18 cellular contexts compared by ENCODE assay signal in the genomic region with DNA sequence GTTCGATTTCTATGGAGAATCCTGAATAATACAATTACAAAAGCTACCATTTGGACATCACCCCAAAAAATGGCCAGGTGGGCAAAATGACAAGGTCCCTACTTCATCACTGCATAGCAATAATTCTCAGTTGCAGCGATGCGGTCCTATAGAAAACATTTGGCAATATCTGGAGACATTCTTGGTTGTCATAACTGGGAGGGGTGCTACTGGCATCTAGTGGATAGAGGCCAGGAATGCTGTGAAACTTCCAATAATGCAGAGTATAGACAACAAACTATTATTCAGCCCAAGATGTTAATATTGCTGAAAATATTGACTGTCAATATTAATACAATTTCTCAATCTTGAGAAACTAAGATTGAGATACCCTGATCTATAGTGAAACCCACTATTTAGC.
"Had no signal": no experiment of that assay in that cellular context is flagged by ENCODE, and none has a peak within 500 bp of the region (broad histone marks: within the 10 kb centered on the region; RNA-seq: fewer than 3 reads in every experiment).

No MANE protein-coding gene starts in this region.

- H3K4me1 Mint-ChIP-seq: activated CD4-positive, alpha-beta memory T cell treated with anti-CD3 and anti-CD28 coated beads, Interleukin-2, amount 10 ng/mL, durations not matched to agents 7 days and 5 days; activated CD4-positive, alpha-beta T cell treated with anti-CD3 and anti-CD28 coated beads for 36 hours; activated naive CD8-positive, alpha-beta T cell treated with anti-CD3 and anti-CD28 coated beads, Interleukin-2, amount 10 ng/mL, durations not matched to agents 7 days and 5 days; naive B cell had no signal

- H3K27me3 Mint-ChIP-seq: activated CD4-positive, alpha-beta memory T cell treated with anti-CD3 and anti-CD28 coated beads, Interleukin-2, amount 10 ng/mL, durations not matched to agents 7 days and 5 days; activated CD4-positive, alpha-beta T cell treated with anti-CD3 and anti-CD28 coated beads for 36 hours; naive B cell; stimulated activated naive B cell treated with anti-CD40 and anti-IgM and Interleukin-4, amounts not matched to agents 10 μg/mL and 1 μg/mL and 100 μg/mL, for 72 hours had no signal

- H3K9me3 ChIP-seq: esophagus squamous epithelium, neutrophil, upper lobe of left lung had no signal

- ATAC-seq: activated CD4-positive, alpha-beta T cell treated with anti-CD3 and anti-CD28 coated beads for 36 hours; left cardiac atrium; right cardiac atrium; stimulated activated naive B cell treated with anti-CD40 and anti-IgM and Interleukin-4, amounts not matched to agents 10 μg/mL and 1 μg/mL and 100 μg/mL, for 72 hours had no signal

- DNase-seq: activated CD4-positive, alpha-beta memory T cell treated with anti-CD3 and anti-CD28 coated beads, Interleukin-2, amount 10 ng/mL, durations not matched to agents 7 days and 5 days; activated CD4-positive, alpha-beta T cell treated with anti-CD3 and anti-CD28 coated beads for 36 hours; activated CD8-positive, alpha-beta memory T cell treated with anti-CD3 and anti-CD28 coated beads, Interleukin-2, amount 50 U/mL, for 48 hours; activated naive CD8-positive, alpha-beta T cell treated with anti-CD3 and anti-CD28 coated beads, Interleukin-2, amount 10 ng/mL, durations not matched to agents 7 days and 5 days; anterior cingulate cortex; dorsolateral prefrontal cortex; esophagus squamous epithelium; foreskin fibroblast; immature natural killer cell; left cardiac atrium; midbrain; naive B cell; right cardiac atrium; stimulated activated naive B cell treated with anti-CD40 and anti-IgM and Interleukin-4, amounts not matched to agents 10 μg/mL and 1 μg/mL and 100 μg/mL, for 72 hours; substantia nigra; upper lobe of left lung had no signal

- H3K27ac Mint-ChIP-seq: activated CD4-positive, alpha-beta memory T cell treated with anti-CD3 and anti-CD28 coated beads, Interleukin-2, amount 10 ng/mL, durations not matched to agents 7 days and 5 days; activated CD4-positive, alpha-beta T cell treated with anti-CD3 and anti-CD28 coated beads for 36 hours; activated naive CD8-positive, alpha-beta T cell treated with anti-CD3 and anti-CD28 coated beads, Interleukin-2, amount 10 ng/mL, durations not matched to agents 7 days and 5 days; immature natural killer cell; stimulated activated naive B cell treated with anti-CD40 and anti-IgM and Interleukin-4, amounts not matched to agents 10 μg/mL and 1 μg/mL and 100 μg/mL, for 72 hours had no signal

- H3K4me3 Mint-ChIP-seq: activated CD4-positive, alpha-beta memory T cell treated with anti-CD3 and anti-CD28 coated beads, Interleukin-2, amount 10 ng/mL, durations not matched to agents 7 days and 5 days; activated CD4-positive, alpha-beta T cell treated with anti-CD3 and anti-CD28 coated beads for 36 hours; activated naive CD8-positive, alpha-beta T cell treated with anti-CD3 and anti-CD28 coated beads, Interleukin-2, amount 10 ng/mL, durations not matched to agents 7 days and 5 days; immature natural killer cell; naive B cell; stimulated activated naive B cell treated with anti-CD40 and anti-IgM and Interleukin-4, amounts not matched to agents 10 μg/mL and 1 μg/mL and 100 μg/mL, for 72 hours had no signal

- H3K9me3 Mint-ChIP-seq: activated CD4-positive, alpha-beta memory T cell treated with anti-CD3 and anti-CD28 coated beads, Interleukin-2, amount 10 ng/mL, durations not matched to agents 7 days and 5 days; activated naive CD8-positive, alpha-beta T cell treated with anti-CD3 and anti-CD28 coated beads, Interleukin-2, amount 10 ng/mL, durations not matched to agents 7 days and 5 days; immature natural killer cell had no signal

- H3K4me3 ChIP-seq: dorsolateral prefrontal cortex, esophagus squamous epithelium, lung, upper lobe of left lung had no signal

- H3K27ac ChIP-seq: dorsolateral prefrontal cortex, esophagus squamous epithelium, neutrophil, upper lobe of left lung had no signal

- H3K4me1 ChIP-seq: esophagus squamous epithelium, upper lobe of left lung had no signal

- H3K36me3 Mint-ChIP-seq: activated naive CD8-positive, alpha-beta T cell treated with anti-CD3 and anti-CD28 coated beads, Interleukin-2, amount 10 ng/mL, durations not matched to agents 7 days and 5 days; immature natural killer cell; naive B cell had no signal

- H3K36me3 ChIP-seq: esophagus squamous epithelium, neutrophil, upper lobe of left lung had no signal

- H3K27me3 ChIP-seq: esophagus squamous epithelium, neutrophil, upper lobe of left lung had no signal
